In the genomic region with DNA sequence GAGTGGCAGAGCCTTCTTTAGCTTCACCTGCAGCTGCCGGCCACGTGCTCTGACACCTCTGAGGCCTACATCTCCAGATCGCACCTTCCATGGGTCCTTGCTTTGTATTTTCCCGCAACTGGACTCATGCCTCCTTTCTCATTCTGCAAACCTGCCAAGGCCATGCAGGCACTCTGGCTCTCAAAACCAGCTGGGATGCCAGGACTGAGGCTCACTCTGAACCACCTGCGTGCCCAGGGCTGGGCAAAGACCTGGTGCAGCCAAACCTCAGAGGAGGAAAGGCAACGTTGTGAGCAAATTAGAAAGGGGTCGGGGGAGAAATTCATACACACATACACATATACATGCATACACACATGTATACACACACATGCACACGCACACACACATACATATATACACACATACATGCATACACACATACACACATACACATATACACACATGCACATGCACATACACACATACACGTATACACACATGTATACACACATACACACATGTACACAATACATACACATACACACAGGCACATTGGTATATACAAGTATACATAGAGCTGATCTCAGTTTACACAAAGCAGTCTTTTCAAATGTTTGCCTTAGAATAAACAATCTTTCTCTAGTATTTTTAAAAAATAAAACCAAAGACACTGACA, we compare ENCODE assay signal across 24 cellular contexts.
DNase-seq lines count a peak whose midpoint lies in the region; ATAC-seq, FAIRE-seq and TF ChIP-seq lines count a peak whose summit lies in the region.
"Had no signal": no experiment of that assay in that cellular context is flagged by ENCODE, and none has a peak within 500 bp of the region (broad histone marks: within the 10 kb centered on the region; RNA-seq: fewer than 3 reads in every experiment).

No MANE protein-coding gene starts in this region.

- peaks cover 4% of the 10 kb centered on the region for H3K9me3 ChIP-seq in astrocyte (ENCODE audit: insufficient read depth, low read depth, low read length)
- H3K9me3 ChIP-seq in neuronal stem cell (replicated peaks in 1 of 2; ENCODE audit: control insufficient read depth in 2 of 2, insufficient read depth in 1 of 2, low read depth in 1 of 2, low read length in 2 of 2): peaks cover 0 to 5% of the 10 kb centered on the region in 2 donors
- H3K9me3 ChIP-seq: Caco-2, SJSA1 had no signal

- no peak overlapping the region for H3K4me2 ChIP-seq in astrocyte (ENCODE audit: low read length)
- no peak overlapping the region for H3K4me2 ChIP-seq in neuronal stem cell (ENCODE audit: insufficient read depth, low read length, poor library complexity, severe bottlenecking)

- H3K27me3 Mint-ChIP-seq in astrocyte (ENCODE audit: low read depth, unreplicated experiment): peaks cover 31% of the 10 kb centered on the region
- H3K27me3 Mint-ChIP-seq in activated naive CD8-positive, alpha-beta T cell treated with anti-CD3 and anti-CD28 coated beads, Interleukin-2, amount 50 U/mL, for 24 hours: no peaks in the 10 kb centered on the region
- H3K27me3 Mint-ChIP-seq: B cell had no signal

- H3K4ac ChIP-seq in neuronal stem cell (ENCODE audit: low read length): no peak overlapping the region

- no peak overlapping the region for H4K8ac ChIP-seq in neuronal stem cell (ENCODE audit: low read depth, low read length)

- WGBS in neuronal stem cell (ENCODE audit: extremely low coverage in 2 of 2, insufficient read length in 2 of 2, insufficient replicate concordance in 1 of 2), 2 donors: no CpG with 5 or more reads among the region's 9 CpGs

- FAIRE-seq in astrocyte (lab: Jason Lieb, UNC): peak; percentile 39
- FAIRE-seq: GM12892, K562 had no signal

- H3K36me3 Mint-ChIP-seq in astrocyte (ENCODE audit: low read depth, unreplicated experiment): no peaks in the 10 kb centered on the region
- no peaks in the 10 kb centered on the region for H3K36me3 Mint-ChIP-seq in activated naive CD8-positive, alpha-beta T cell treated with anti-CD3 and anti-CD28 coated beads, Interleukin-2, amount 50 U/mL, for 24 hours (ENCODE audit: low read depth)
- H3K36me3 Mint-ChIP-seq: CD8-positive, alpha-beta T cell had no signal

- no peak overlapping the region for H3K14ac ChIP-seq in neuronal stem cell (ENCODE audit: low read length)

- H3K27ac ChIP-seq in astrocyte (ENCODE audit: low read depth, low read length) (no peak overlapping the region), neuronal stem cell (replicated peaks; ENCODE audit: low read length) (no peak overlapping the region)
- H3K27ac ChIP-seq: 22Rv1, C4-2B, SJSA1 had no signal

- peak overlapping the region; percentile 53 for H3K23ac ChIP-seq in neuronal stem cell (ENCODE audit: low read depth, low read length, poor library complexity)

- H4K20me1 ChIP-seq in astrocyte (ENCODE audit: insufficient read depth, low read length): no peaks in the 10 kb centered on the region

- no peak overlapping the region for H3K4me3 ChIP-seq in astrocyte (ENCODE audit: insufficient read depth, low read depth, low read length)
- H3K4me3 ChIP-seq in neuronal stem cell (ENCODE audit: low read length in 2 of 2): no peak overlapping the region
- H3K4me3 ChIP-seq: K562, SJSA1 had no signal

- H3K79me2 ChIP-seq in astrocyte (ENCODE audit: insufficient read depth, low read length): no peaks in the 10 kb centered on the region

- H3K4me1 ChIP-seq in astrocyte (ENCODE audit: insufficient read depth, low read length): no peaks in the 10 kb centered on the region
- peaks cover 0 to 2% of the 10 kb centered on the region in 2 donors for H3K4me1 ChIP-seq in neuronal stem cell (ENCODE audit: control insufficient read depth in 2 of 2, insufficient read depth in 1 of 2, low read depth in 1 of 2, low read length in 2 of 2)
- H3K4me1 ChIP-seq: Caco-2, SJSA1 had no signal

- no peaks in the 10 kb centered on the region for H3K9me3 Mint-ChIP-seq in astrocyte (ENCODE audit: unreplicated experiment)
- no peaks in the 10 kb centered on the region for H3K9me3 Mint-ChIP-seq in activated naive CD8-positive, alpha-beta T cell treated with anti-CD3 and anti-CD28 coated beads, Interleukin-2, amount 50 U/mL, for 24 hours
- H3K9me3 Mint-ChIP-seq: CD8-positive, alpha-beta T cell had no signal

- no peak overlapping the region for H4K91ac ChIP-seq in neuronal stem cell (ENCODE audit: low read depth, low read length, poor library complexity)

- POLR2A ChIA-PET in HEK293T (lab: Yijun Ruan, JAX): no interaction called here

- no peak for ATAC-seq in activated naive CD8-positive, alpha-beta T cell treated with anti-CD3 and anti-CD28 coated beads, Interleukin-2, amount 50 U/mL, for 24 hours
- ATAC-seq: CD8-positive, alpha-beta T cell; K562; PC-3 had no signal

- no peaks in the 10 kb centered on the region for H3K4me1 Mint-ChIP-seq in astrocyte (ENCODE audit: low read depth, unreplicated experiment)
- no peaks in the 10 kb centered on the region for H3K4me1 Mint-ChIP-seq in activated naive CD8-positive, alpha-beta T cell treated with anti-CD3 and anti-CD28 coated beads, Interleukin-2, amount 50 U/mL, for 24 hours

- no peak overlapping the region for H2AK5ac ChIP-seq in neuronal stem cell (ENCODE audit: low read depth, low read length)

- no peak overlapping the region for H3K27ac Mint-ChIP-seq in astrocyte (ENCODE audit: unreplicated experiment)
- H3K27ac Mint-ChIP-seq in activated naive CD8-positive, alpha-beta T cell treated with anti-CD3 and anti-CD28 coated beads, Interleukin-2, amount 50 U/mL, for 24 hours: no peak overlapping the region
- H3K27ac Mint-ChIP-seq: B cell had no signal

- H3K18ac ChIP-seq in neuronal stem cell (ENCODE audit: low read length): no peak overlapping the region

- peaks cover 22% of the 10 kb centered on the region for H3K27me3 ChIP-seq in astrocyte (ENCODE audit: insufficient read depth, low read length)
- peaks cover 0 to 17% (median 0%) of the 10 kb centered on the region in 3 experiments for H3K27me3 ChIP-seq in neuronal stem cell (ENCODE audit: control insufficient read depth in 3 of 3, insufficient read depth in 3 of 3, low read depth in 1 of 3, low read length in 3 of 3)

- no peak overlapping the region for H3K4me3 Mint-ChIP-seq in astrocyte (ENCODE audit: unreplicated experiment)
- H3K4me3 Mint-ChIP-seq in activated naive CD8-positive, alpha-beta T cell treated with anti-CD3 and anti-CD28 coated beads, Interleukin-2, amount 50 U/mL, for 24 hours: no peak overlapping the region
- H3K4me3 Mint-ChIP-seq: B cell; CD8-positive, alpha-beta T cell had no signal

- DNase-seq in activated CD8-positive, alpha-beta memory T cell treated with anti-CD3 and anti-CD28 coated beads, Interleukin-2, amount 50 U/mL, for 48 hours: peak; percentile 30
- no peak for DNase-seq in activated CD8-positive, alpha-beta memory T cell treated with anti-CD3 and anti-CD28 coated beads for 24 hours
- DNase-seq in astrocyte (ENCODE audit: low read depth) (no peak), neuronal stem cell (ENCODE audit: low spot score) (no peak), HEK293T (ENCODE audit: extremely low spot score) (no peak)
- DNase-seq in activated T-cell treated with anti-CD3 and anti-CD28 coated beads, Interleukin-2, amount 50 U/mL, for 1 hour: no peak
- DNase-seq in activated naive CD8-positive, alpha-beta T cell treated with anti-CD3 and anti-CD28 coated beads, Interleukin-2, amount 50 U/mL, for 24 hours: no peak
- DNase-seq: Caco-2; CD8-positive, alpha-beta T cell; GF-D8; Kasumi-1; NCI-H1105; NCI-H1436 treated with DMSO at 0.1 percent for 48 hours; NCI-H187 treated with DMSO at 0.1 percent for 48 hours; NCI-H446; NCI-H524 treated with DMSO at 0.1 percent for 48 hours; NCI-H774; PC-3 had no signal

- no peak overlapping the region for H2BK15ac ChIP-seq in neuronal stem cell (ENCODE audit: low read length)

- H3K9ac ChIP-seq in astrocyte (ENCODE audit: low read length): no peak overlapping the region
- H3K9ac ChIP-seq in neuronal stem cell (ENCODE audit: low read depth, low read length, poor library complexity): no peak overlapping the region

- H2BK12ac ChIP-seq in neuronal stem cell (ENCODE audit: low read length): no peak overlapping the region

- H2AFZ ChIP-seq in astrocyte (ENCODE audit: low read depth, low read length) (no peak overlapping the region), neuronal stem cell (ENCODE audit: low read length) (no peak overlapping the region)

- CTCF ChIA-PET in HEK293T (lab: Yijun Ruan, JAX): interaction anchor here (0.6 kb wide), 1 partner anchor 22 kb away, joined by 3 read pairs; no protein-coding TSS in a partner anchor

- no peaks in the 10 kb centered on the region for H3K79me1 ChIP-seq in neuronal stem cell (ENCODE audit: low read depth, low read length)

- TF ChIP-seq CTCF in astrocyte (IDR thresholded peaks at IDR 0.05; ENCODE audit: insufficient read depth, low read depth, low read length): no peak

- H3K36me3 ChIP-seq in astrocyte (ENCODE audit: insufficient read depth, low read length): no peaks in the 10 kb centered on the region
- H3K36me3 ChIP-seq in neuronal stem cell (replicated peaks in 1 of 2; ENCODE audit: control insufficient read depth in 2 of 2, insufficient read depth in 2 of 2, low read length in 2 of 2): no peaks in the 10 kb centered on the region
- H3K36me3 ChIP-seq: SJSA1 had no signal

- no peak overlapping the region for H2BK120ac ChIP-seq in neuronal stem cell (ENCODE audit: low read depth, low read length)

- H2BK5ac ChIP-seq in neuronal stem cell (ENCODE audit: low read length): no peak overlapping the region

TF ChIP-seq in HEK293T, 16 proteins besides CTCF, POLR2A, EP300 and RAD21 (continues in another document):
- TF ChIP-seq, protein P1, sequence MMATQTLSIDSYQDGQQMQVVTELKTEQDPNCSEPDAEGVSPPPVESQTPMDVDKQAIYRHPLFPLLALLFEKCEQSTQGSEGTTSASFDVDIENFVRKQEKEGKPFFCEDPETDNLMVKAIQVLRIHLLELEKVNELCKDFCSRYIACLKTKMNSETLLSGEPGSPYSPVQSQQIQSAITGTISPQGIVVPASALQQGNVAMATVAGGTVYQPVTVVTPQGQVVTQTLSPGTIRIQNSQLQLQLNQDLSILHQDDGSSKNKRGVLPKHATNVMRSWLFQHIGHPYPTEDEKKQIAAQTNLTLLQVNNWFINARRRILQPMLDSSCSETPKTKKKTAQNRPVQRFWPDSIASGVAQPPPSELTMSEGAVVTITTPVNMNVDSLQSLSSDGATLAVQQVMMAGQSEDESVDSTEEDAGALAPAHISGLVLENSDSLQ (IDR thresholded peaks at IDR 0.05): no peak
- TF ChIP-seq BHLHE40 (IDR thresholded peaks at IDR 0.05; ENCODE audit: borderline replicate concordance): no peak
- TF ChIP-seq FOXM1 (IDR thresholded peaks at IDR 0.05; ENCODE audit: borderline replicate concordance): no peak
- TF ChIP-seq FOXK2 (IDR thresholded peaks at IDR 0.05): no peak
- TF ChIP-seq LEF1 (IDR thresholded peaks at IDR 0.05; ENCODE audit: borderline replicate concordance): no peak
- no peak for TF ChIP-seq SP1 (IDR thresholded peaks at IDR 0.05)
- TF ChIP-seq FOXA1 (IDR thresholded peaks at IDR 0.05): no peak
- no peak for TF ChIP-seq CTBP1 (IDR thresholded peaks at IDR 0.05; ENCODE audit: borderline replicate concordance)
- TF ChIP-seq SUZ12 (IDR thresholded peaks at IDR 0.05): no peak
- TF ChIP-seq ZNF384 (IDR thresholded peaks at IDR 0.05): no peak
- no peak for TF ChIP-seq L3MBTL2 (conservative IDR thresholded peaks at IDR 0.05)
- no peak for TF ChIP-seq HDGF (IDR thresholded peaks at IDR 0.05; ENCODE audit: borderline replicate concordance)
- no peak for TF ChIP-seq TARDBP (IDR thresholded peaks at IDR 0.05)
